ENCODE assay signal across 15 cellular contexts in the genomic region with DNA sequence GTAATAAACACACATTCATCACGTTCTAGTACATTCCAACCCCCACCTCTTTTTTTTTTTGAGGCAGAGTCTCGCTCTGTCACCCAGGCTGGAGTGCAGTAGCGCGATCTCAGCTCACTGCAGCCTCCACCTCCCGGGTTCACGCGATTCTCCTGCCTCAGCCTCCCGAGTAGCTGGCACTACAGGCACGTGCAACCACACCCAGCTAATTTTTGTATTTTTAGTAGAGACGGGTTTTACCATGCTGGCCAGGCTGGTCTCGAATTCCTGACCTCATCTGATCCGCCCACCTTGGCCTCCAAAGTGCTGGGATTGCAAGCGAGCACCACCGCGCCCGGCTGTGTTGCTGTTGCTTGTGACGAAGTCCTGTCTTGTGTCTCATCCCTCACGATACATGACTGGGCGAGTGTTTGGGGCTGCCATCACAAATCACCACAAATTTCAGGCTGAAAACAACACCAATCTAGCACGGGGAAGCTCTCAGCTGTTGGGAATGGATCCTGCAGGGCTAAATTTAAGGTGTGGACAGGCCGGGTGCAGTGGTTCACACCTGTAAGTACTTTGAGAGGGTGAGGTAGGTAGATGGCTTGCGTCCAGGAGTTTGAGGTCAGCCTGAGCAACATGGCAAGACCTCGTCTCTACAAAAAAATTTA. TPM values are rescaled to one million over a fixed set of nuclear protein-coding genes. Genes with fewer than 3 reads are reported as not detected.
DNase-seq lines count a peak whose midpoint lies in the region; ATAC-seq and TF ChIP-seq lines count a peak whose summit lies in the region.
"Had no signal": no experiment of that assay in that cellular context is flagged by ENCODE, and none has a peak within 500 bp of the region (broad histone marks: within the 10 kb centered on the region; RNA-seq: fewer than 3 reads in every experiment).

No MANE protein-coding gene starts in this region.

- TF ChIP-seq POLR2A in spleen (IDR thresholded peaks at IDR 0.05), result no peak
- no peak for TF ChIP-seq POLR2A in prostate gland (IDR thresholded peaks at IDR 0.05)

- H3K36me3 Mint-ChIP-seq in activated CD4-positive, alpha-beta T cell treated with anti-CD3 and anti-CD28 coated beads for 36 hours (ENCODE audit: low read depth), result peaks cover 87% of the 10 kb centered on the region
- peaks cover 26% of the 10 kb centered on the region for H3K36me3 Mint-ChIP-seq in endothelial cell (ENCODE audit: low read depth, unreplicated experiment)

- no peak for DNase-seq in activated CD4-positive, alpha-beta T cell treated with anti-CD3 and anti-CD28 coated beads for 36 hours
- DNase-seq in activated CD4-positive, alpha-beta T cell treated with anti-CD3 and anti-CD28 coated beads, Interleukin-2, amount 50 U/mL, for 4 hours, result no peak
- DNase-seq in endothelial cell (ENCODE audit: low spot score) (no peak), spleen (no peak), prostate gland (ENCODE audit: low spot score) (no peak), hepatic stellate cell (ENCODE audit: low spot score) (no peak), activated gamma-delta T cell treated with Interleukin-2 at 50 U/mL for 16 hours (no peak)
- DNase-seq: activated CD4-positive, alpha-beta T cell treated with anti-CD3 and anti-CD28 coated beads for 48 hours; amygdala; DMS53; NCI-H1092 treated with DMSO at 0.1 percent for 48 hours; NCI-H526 had no signal

- no peaks in the 10 kb centered on the region for H4K20me1 ChIP-seq in SU-DHL-6 (ENCODE audit: low read depth, low read length)

- no peaks in the 10 kb centered on the region for H3K9me3 Mint-ChIP-seq in activated CD4-positive, alpha-beta T cell treated with anti-CD3 and anti-CD28 coated beads for 36 hours (ENCODE audit: low read depth)
- no peaks in the 10 kb centered on the region for H3K9me3 Mint-ChIP-seq in endothelial cell (ENCODE audit: unreplicated experiment)

- ATAC-seq in activated CD4-positive, alpha-beta T cell treated with anti-CD3 and anti-CD28 coated beads for 36 hours, result no peak
- ATAC-seq: left lobe of liver had no signal

- H3K27ac ChIP-seq in SU-DHL-6 (ENCODE audit: low read depth, low read length), result no peak overlapping the region; the same call in 1 of the 2 replicates
- peak overlapping the region in 5 of 8 donors; percentile 20 to 98 (median 95) for H3K27ac ChIP-seq in spleen
- no peak overlapping the region for H3K27ac ChIP-seq in prostate gland
- H3K27ac ChIP-seq: SJSA1 had no signal

- peak overlapping the region; percentile 99 for H3K27ac Mint-ChIP-seq in activated CD4-positive, alpha-beta T cell treated with anti-CD3 and anti-CD28 coated beads for 36 hours
- no peak overlapping the region for H3K27ac Mint-ChIP-seq in endothelial cell (ENCODE audit: unreplicated experiment)

- peaks cover 19% of the 10 kb centered on the region for H3F3A ChIP-seq in SU-DHL-6 (ENCODE audit: insufficient read depth)

- H3K4me1 ChIP-seq in spleen (peaks cover 18 to 97% (median 60%) of the 10 kb centered on the region in 6 donors), prostate gland (replicated peaks) (peaks cover 6% of the 10 kb centered on the region)
- H3K4me1 ChIP-seq: SJSA1 had no signal

- H2AFZ ChIP-seq in SU-DHL-6 (ENCODE audit: low read depth, low read length, severe bottlenecking), result no peak overlapping the region

- 79 to 84% (median 83%) methylated on average over 23 of the region's 23 CpGs for WGBS in spleen, 5 donors
- 76% methylated on average over 23 of the region's 23 CpGs for WGBS in prostate gland

- POLR2A ChIA-PET in activated CD4-positive, alpha-beta T cell treated with anti-CD3 and anti-CD28 coated beads for 36 hours (lab: Charles Lee), result no interaction called here

- peaks cover 38% of the 10 kb centered on the region for H3K4me1 Mint-ChIP-seq in activated CD4-positive, alpha-beta T cell treated with anti-CD3 and anti-CD28 coated beads for 36 hours
- H3K4me1 Mint-ChIP-seq in endothelial cell (ENCODE audit: unreplicated experiment), result peaks cover 9% of the 10 kb centered on the region

- H3K79me2 ChIP-seq in SU-DHL-6 (ENCODE audit: insufficient read depth, low read length), result peaks cover 81% of the 10 kb centered on the region

- no peak overlapping the region for H3K9ac ChIP-seq in SU-DHL-6 (ENCODE audit: low read length)

- no peaks in the 10 kb centered on the region for H3K9me3 ChIP-seq in SU-DHL-6 (ENCODE audit: insufficient read depth, low read length)
- H3K9me3 ChIP-seq in spleen, result no peaks in the 10 kb centered on the region
- no peaks in the 10 kb centered on the region for H3K9me3 ChIP-seq in prostate gland
- H3K9me3 ChIP-seq: SJSA1 had no signal

- TF ChIP-seq CTCF in SU-DHL-6 (IDR thresholded peaks at IDR 0.05; ENCODE audit: insufficient read depth, low read length, poor library complexity, severe bottlenecking) (no peak), endothelial cell (IDR thresholded peaks at IDR 0.05; ENCODE audit: unreplicated experiment) (no peak), spleen (IDR thresholded peaks at IDR 0.05 in 8 of 11, conservative IDR thresholded peaks at IDR 0.05 in 3 of 11) (no peak), prostate gland (IDR thresholded peaks at IDR 0.05) (no peak)

- CTCF ChIA-PET in activated CD4-positive, alpha-beta T cell treated with anti-CD3 and anti-CD28 coated beads for 36 hours (lab: Charles Lee), result interaction anchor here (0.6 to 1.3 kb wide), 3 partner anchors 11 to 531 kb away, joined by 3 to 4 read pairs (median 3); no protein-coding TSS in a partner anchor

- intact Hi-C loops in activated CD4-positive, alpha-beta T cell treated with anti-CD3 and anti-CD28 coated beads for 36 hours (cut with DNase I, micrococcal nuclease), result loop anchor here (5.0 kb wide), 1 partner anchor 63 kb away; the partner anchor contains the start of gene BTBD2 (in 2 of the 2)
- intact Hi-C loops in spleen (cut with DNase I; ENCODE audit: low total_unique reads) (no loop called here), prostate gland (cut with DNase I) (no loop called here)

- H3K4me2 ChIP-seq in SU-DHL-6 (ENCODE audit: low read depth, low read length, poor library complexity, severe bottlenecking), result peak overlapping the region; percentile 0

- H3K27me3 ChIP-seq in SU-DHL-6 (ENCODE audit: low read length) (no peaks in the 10 kb centered on the region), spleen (replicated peaks in 1 of 7) (no peaks in the 10 kb centered on the region), prostate gland (replicated peaks; ENCODE audit: insufficient read depth) (no peaks in the 10 kb centered on the region)
- H3K27me3 ChIP-seq: SJSA1 had no signal

- H3K4me3 ChIP-seq in SU-DHL-6 (ENCODE audit: insufficient read depth, low read length, poor library complexity, severe bottlenecking) (no peak overlapping the region), spleen (peak overlapping the region in 1 of 8 donors; percentile 93), prostate gland (no peak overlapping the region)
- H3K4me3 ChIP-seq: SJSA1 had no signal

- no peaks in the 10 kb centered on the region for H3K9me2 ChIP-seq in SU-DHL-6 (replicated peaks; ENCODE audit: insufficient read depth, low read length)

- H3K4me3 Mint-ChIP-seq in activated CD4-positive, alpha-beta T cell treated with anti-CD3 and anti-CD28 coated beads for 36 hours, result peak overlapping the region; percentile 96
- H3K4me3 Mint-ChIP-seq in endothelial cell (ENCODE audit: unreplicated experiment), result peak overlapping the region; percentile 27

- H3K36me3 ChIP-seq in SU-DHL-6 (ENCODE audit: low read length) (0 out of 2 replicates have a peak, but pooled peaks cover 5% of the 10 kb centered on the region), spleen (peaks cover 3 to 91% (median 60%) of the 10 kb centered on the region in 6 donors), prostate gland (peaks cover 0 to 27% of the 10 kb centered on the region in 2 donors)

- no peaks in the 10 kb centered on the region for H3K27me3 Mint-ChIP-seq in activated CD4-positive, alpha-beta T cell treated with anti-CD3 and anti-CD28 coated beads for 36 hours
- H3K27me3 Mint-ChIP-seq in endothelial cell (ENCODE audit: unreplicated experiment), result peaks cover 22% of the 10 kb centered on the region

RNA-seq across cellular contexts. Expression of gene MOB3A, which starts 15.7 kb away (rescaled TPM):
- 100 to 1,000 TPM; 148 to 156 TPM for total RNA-seq in activated CD4-positive, alpha-beta T cell treated with anti-CD3 and anti-CD28 coated beads for 36 hours
- 88.5 TPM for total RNA-seq in endothelial cell (ENCODE audit: unreplicated experiment)
- total RNA-seq in spleen, result 100 to 1,000 TPM in 5 of 7 donors, 10 to 100 TPM in 2; 80.8 to 161 (median 124) TPM
- 10 to 100 TPM; 24.2 to 48.7 (median 37.6) TPM for polyA plus RNA-seq in spleen
- total RNA-seq in prostate gland, result 10 to 100 TPM; 40.1 to 43.5 TPM

RNA-seq across cellular contexts. Expression of gene IZUMO4, which starts 16.3 kb away (rescaled TPM):
- total RNA-seq in activated CD4-positive, alpha-beta T cell treated with anti-CD3 and anti-CD28 coated beads for 36 hours, result 10 to 100 TPM; 15.2 to 16.6 TPM
- total RNA-seq in endothelial cell (ENCODE audit: unreplicated experiment) (8.9 TPM), spleen (1 to 10 TPM; 1.9 to 5.8 (median 3.7) TPM), prostate gland (10 to 100 TPM; 11.8 to 50.2 TPM)
- 10 to 100 TPM; 13.6 to 25.9 (median 16.7) TPM for polyA plus RNA-seq in spleen

RNA-seq across cellular contexts. Expression of gene MKNK2, which starts 29.4 kb away (rescaled TPM):
- total RNA-seq in activated CD4-positive, alpha-beta T cell treated with anti-CD3 and anti-CD28 coated beads for 36 hours, result 100 to 1,000 TPM; 139 to 155 TPM
- total RNA-seq in endothelial cell (ENCODE audit: unreplicated experiment), result 228 TPM
- total RNA-seq in spleen, result 100 to 1,000 TPM; 212 to 389 (median 265) TPM
- 100 to 1,000 TPM in 1 of 3 donors, 10 to 100 TPM in 2; 88.2 to 154 (median 90.0) TPM for polyA plus RNA-seq in spleen
- 100 to 1,000 TPM; 141 to 189 TPM for total RNA-seq in prostate gland

Comparison
In these comparisons a context has a peak if more than half of its experiments do, and no peak if none do; other contexts are left out.
1. H3K27ac ChIP-seq: peak in spleen (5 of 8); none in SU-DHL-6 (single experiment) and prostate gland (0 of 2).
2. intact Hi-C loops: an anchor here in activated CD4-positive, alpha-beta T cell treated with anti-CD3 and anti-CD28 coated beads for 36 hours (5.0 kb wide); none called in spleen and prostate gland.